Comparison of ENCODE assay signal across 13 cellular contexts in the genomic region with DNA sequence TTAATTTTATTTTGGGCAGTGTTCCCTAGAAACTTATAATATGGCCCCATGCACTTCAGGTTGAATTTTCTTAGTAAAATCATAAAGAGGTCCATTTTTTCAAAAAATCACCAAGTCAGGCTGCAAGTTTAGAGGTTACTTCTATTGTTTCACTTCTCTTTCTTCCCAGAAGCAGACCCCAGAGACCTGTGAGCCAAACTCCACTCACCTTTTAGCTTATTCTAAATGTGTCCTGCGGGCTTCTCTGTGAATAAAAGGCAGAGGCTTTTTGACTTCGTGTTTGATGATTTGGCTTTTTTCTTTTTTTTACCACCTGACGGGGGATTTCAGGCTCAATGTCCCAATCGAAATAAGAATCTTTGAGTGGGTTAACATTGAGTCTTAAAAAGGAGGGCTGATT. TPM values are rescaled to one million over a fixed set of nuclear protein-coding genes. Genes with fewer than 3 reads are reported as not detected.
DNase-seq lines count a peak whose midpoint lies in the region; ATAC-seq and TF ChIP-seq lines count a peak whose summit lies in the region.
"Had no signal": no experiment of that assay in that cellular context is flagged by ENCODE, and none has a peak within 500 bp of the region (broad histone marks: within the 10 kb centered on the region; RNA-seq: fewer than 3 reads in every experiment).

No MANE protein-coding gene starts in this region.

- H3K4me1 Mint-ChIP-seq in activated T-cell treated with anti-CD3 and anti-CD28 coated beads, Interleukin-2, amount 50 U/mL, for 24 hours (ENCODE audit: low read depth): peaks cover 89% of the 10 kb centered on the region
- H3K4me1 Mint-ChIP-seq in stimulated activated effector memory CD8-positive, alpha-beta T cell treated with anti-CD3 and anti-CD28 coated beads, Interleukin-12 subunit alpha, Interleukin-12 subunit beta, amount 100 ng/mL, for 72 hours: peaks cover 87% of the 10 kb centered on the region
- peaks cover 72% of the 10 kb centered on the region for H3K4me1 Mint-ChIP-seq in CD14-positive monocyte

- peaks cover 81% of the 10 kb centered on the region for H3K36me3 Mint-ChIP-seq in activated T-cell treated with anti-CD3 and anti-CD28 coated beads, Interleukin-2, amount 50 U/mL, for 24 hours (ENCODE audit: low read depth)
- H3K36me3 Mint-ChIP-seq in stimulated activated effector memory CD8-positive, alpha-beta T cell treated with anti-CD3 and anti-CD28 coated beads, Interleukin-12 subunit alpha, Interleukin-12 subunit beta, amount 100 ng/mL, for 72 hours: peaks cover 62% of the 10 kb centered on the region
- peaks cover 57 to 80% of the 10 kb centered on the region in 2 donors for H3K36me3 Mint-ChIP-seq in CD14-positive monocyte

- peaks cover 3% of the 10 kb centered on the region for H3K9me3 Mint-ChIP-seq in activated T-cell treated with anti-CD3 and anti-CD28 coated beads, Interleukin-2, amount 50 U/mL, for 24 hours
- H3K9me3 Mint-ChIP-seq in stimulated activated effector memory CD8-positive, alpha-beta T cell treated with anti-CD3 and anti-CD28 coated beads, Interleukin-12 subunit alpha, Interleukin-12 subunit beta, amount 100 ng/mL, for 72 hours: no peaks in the 10 kb centered on the region
- no peaks in the 10 kb centered on the region for H3K9me3 Mint-ChIP-seq in CD14-positive monocyte
- H3K9me3 Mint-ChIP-seq: T-helper 2 cell treated with Interferon-gamma antibody and Interleukin-4, amounts not matched to agents 5 μg/mL and 100 μg/mL, for 36 hours had no signal

- intact Hi-C loops in CD14-positive monocyte (cut with micrococcal nuclease): no loop called here

- TF ChIP-seq CTCF in CD14-positive monocyte (IDR thresholded peaks at IDR 0.05): no peak

- peak overlapping the region; percentile 97 for H3K27ac Mint-ChIP-seq in activated T-cell treated with anti-CD3 and anti-CD28 coated beads, Interleukin-2, amount 50 U/mL, for 24 hours
- peak overlapping the region; percentile 75 for H3K27ac Mint-ChIP-seq in stimulated activated effector memory CD8-positive, alpha-beta T cell treated with anti-CD3 and anti-CD28 coated beads, Interleukin-12 subunit alpha, Interleukin-12 subunit beta, amount 100 ng/mL, for 72 hours
- no peak overlapping the region for H3K27ac Mint-ChIP-seq in CD14-positive monocyte

- H3K27me3 Mint-ChIP-seq in activated T-cell treated with anti-CD3 and anti-CD28 coated beads, Interleukin-2, amount 50 U/mL, for 24 hours: no peaks in the 10 kb centered on the region
- H3K27me3 Mint-ChIP-seq in CD14-positive monocyte (ENCODE audit: low read depth in 3 of 3): peaks cover 0 to 2% (median 0%) of the 10 kb centered on the region in 3 donors

- peak; percentile 43 for ATAC-seq in GM21737 (IDR thresholded peaks at IDR 0.05; ENCODE audit: unreplicated experiment)
- no peak for ATAC-seq in stimulated activated effector memory CD8-positive, alpha-beta T cell treated with anti-CD3 and anti-CD28 coated beads, Interleukin-12 subunit alpha, Interleukin-12 subunit beta, amount 100 ng/mL, for 72 hours
- ATAC-seq: PC-3 had no signal

- no peak for DNase-seq in activated T-cell treated with anti-CD3 and anti-CD28 coated beads, Interleukin-2, amount 50 U/mL, for 24 hours
- DNase-seq in activated T-cell treated with anti-CD3 and anti-CD28 coated beads, Interleukin-2, amount 50 U/mL, for 1 hour: no peak
- peak; percentile 45 for DNase-seq in RPMI8226
- DNase-seq in stimulated activated effector memory CD8-positive, alpha-beta T cell treated with anti-CD3 and anti-CD28 coated beads, Interleukin-12 subunit alpha, Interleukin-12 subunit beta, amount 100 ng/mL, for 72 hours (ENCODE audit: low spot score in 2 of 2): no peak
- DNase-seq in CD14-positive monocyte (ENCODE audit: low spot score): no peak
- no peak for DNase-seq in T-helper 2 cell
- DNase-seq in DMS153 treated with DMSO at 0.1 percent for 48 hours (lab: John Stamatoyannopoulos, UW; ENCODE audit: unreplicated experiment): no peak
- DNase-seq: DMS153, NCI-H2227 treated with DMSO at 0.1 percent for 48 hours, PC-3 had no signal

- peak overlapping the region; percentile 63 for H3K4me3 Mint-ChIP-seq in activated T-cell treated with anti-CD3 and anti-CD28 coated beads, Interleukin-2, amount 50 U/mL, for 24 hours
- peak overlapping the region; percentile 51 for H3K4me3 Mint-ChIP-seq in stimulated activated effector memory CD8-positive, alpha-beta T cell treated with anti-CD3 and anti-CD28 coated beads, Interleukin-12 subunit alpha, Interleukin-12 subunit beta, amount 100 ng/mL, for 72 hours
- no peak overlapping the region for H3K4me3 Mint-ChIP-seq in CD14-positive monocyte

RNA-seq across cellular contexts. Expression of a gene that starts 7.4 kb away (rescaled TPM):
- 10 to 100 TPM; 57.4 to 87.4 TPM for polyA plus RNA-seq in CD14-positive monocyte
- polyA plus RNA-seq: AG04450 had no signal

Comparison
In these comparisons a context has a peak if more than half of its experiments do, and no peak if none do; other contexts are left out.
1. H3K27ac Mint-ChIP-seq: peak in activated T-cell treated with anti-CD3 and anti-CD28 coated beads, Interleukin-2, amount 50 U/mL, for 24 hours (single experiment) and stimulated activated effector memory CD8-positive, alpha-beta T cell treated with anti-CD3 and anti-CD28 coated beads, Interleukin-12 subunit alpha, Interleukin-12 subunit beta, amount 100 ng/mL, for 72 hours (single experiment); none in CD14-positive monocyte (0 of 7).
2. H3K4me3 Mint-ChIP-seq: peak in activated T-cell treated with anti-CD3 and anti-CD28 coated beads, Interleukin-2, amount 50 U/mL, for 24 hours (single experiment) and stimulated activated effector memory CD8-positive, alpha-beta T cell treated with anti-CD3 and anti-CD28 coated beads, Interleukin-12 subunit alpha, Interleukin-12 subunit beta, amount 100 ng/mL, for 72 hours (single experiment); none in CD14-positive monocyte (0 of 2).